In genomic region chr13:98927954-98928927, GRCh38 we compare ENCODE assay signal across 16 cellular contexts. TPM values are rescaled to one million over a fixed set of nuclear protein-coding genes. Genes with fewer than 3 reads are reported as not detected.
DNase-seq lines count a peak whose midpoint lies in the region; ATAC-seq lines count a peak whose summit lies in the region.
"Had no signal": no experiment of that assay in that cellular context is flagged by ENCODE, and none has a peak within 500 bp of the region (broad histone marks: within the 10 kb centered on the region; RNA-seq: fewer than 3 reads in every experiment).

No MANE protein-coding gene starts in this region.

- H3K4me3 ChIP-seq in MG63 = no peak overlapping the region
- H3K4me3 ChIP-seq: cardiac muscle cell, Peyer's patch had no signal

- H3K27me3 ChIP-seq in MG63 = no peaks in the 10 kb centered on the region
- H3K27me3 ChIP-seq: cardiac muscle cell, Peyer's patch had no signal

- no peaks in the 10 kb centered on the region for H3K36me3 ChIP-seq in MG63
- H3K36me3 ChIP-seq: cardiac muscle cell, Peyer's patch, WERI-Rb-1 had no signal

- peak; percentile 66 for DNase-seq in AG08395 (ENCODE audit: low spot score)
- peak; percentile 75 for DNase-seq in MG63
- peak; percentile 88 for DNase-seq in fibroblast of peridontal ligament (ENCODE audit: extremely low read depth)
- peak; percentile 27 for DNase-seq in myocyte (ENCODE audit: low read depth)
- no peak for DNase-seq in T1000 (lab: John Stamatoyannopoulos, UW)
- no peak for DNase-seq in cerebellar cortex (ENCODE audit: low spot score)
- DNase-seq: activated T-cell treated with anti-CD3 and anti-CD28 coated beads for 4 hours; C1 segment of cervical spinal cord; natural killer cell; NCI-H187 treated with DMSO at 0.1 percent for 48 hours; Peyer's patch; stimulated activated CD4-positive, alpha-beta T cell treated with anti-CD3 and anti-CD28 coated beads, Interleukin-2, amount 100 ng/mL, for 48 hours; WERI-Rb-1 had no signal

- no peaks in the 10 kb centered on the region for H3K9me3 ChIP-seq in MG63
- H3K9me3 ChIP-seq: Peyer's patch had no signal

- ATAC-seq in HG02759 (IDR thresholded peaks at IDR 0.05; ENCODE audit: unreplicated experiment) (no peak), GM19023 (IDR thresholded peaks at IDR 0.05; ENCODE audit: unreplicated experiment) (no peak)
- ATAC-seq: natural killer cell had no signal

RNA-seq across cellular contexts. Expression of gene DOCK9, which starts 49.6 kb away (rescaled TPM):
- total RNA-seq in MG63 (2014; rRNA removed; shearing (Covaris generic); ENCODE audit: low replicate concordance) = 1.7 and 2.1 TPM in 2 replicates
- 89.1 and 138 TPM in 2 replicates for total RNA-seq in myocyte
- 44.4 TPM for polyA plus RNA-seq in myocyte (2012)

Comparison
In these comparisons a context has a peak if more than half of its experiments do, and no peak if none do; other contexts are left out.
1. DNase-seq: peak in AG08395 (single experiment), MG63 (single experiment), fibroblast of peridontal ligament (single experiment) and myocyte (single experiment); none in T1000 (single experiment) and cerebellar cortex (single experiment).
2. RNA of gene DOCK9, which starts 49.6 kb away (total RNA-seq): 89.1 to 138 TPM in myocyte; 1.7 to 2.1 TPM in MG63; every median in the first group is over 10 times any median in the second.